Comparison of ENCODE assay signal across 13 cellular contexts in genomic region chr12:11707535-11707934, GRCh38. TPM values are rescaled to one million over a fixed set of nuclear protein-coding genes. Genes with fewer than 3 reads are reported as not detected.
DNase-seq lines count a peak whose midpoint lies in the region; ATAC-seq, FAIRE-seq and TF ChIP-seq lines count a peak whose summit lies in the region.
"Had no signal": no experiment of that assay in that cellular context is flagged by ENCODE, and none has a peak within 500 bp of the region (broad histone marks: within the 10 kb centered on the region; RNA-seq: fewer than 3 reads in every experiment).

No MANE protein-coding gene starts in this region.

- ATAC-seq in Right ventricle myocardium superior (ENCODE audit: poor library complexity) (peak; percentile 75), HG02588 (IDR thresholded peaks at IDR 0.05; ENCODE audit: unreplicated experiment) (no peak)
- ATAC-seq: activated T-cell treated with anti-CD3 and anti-CD28 coated beads, Interleukin-2, amount 50 U/mL, for 72 hours had no signal

- peaks cover 11% of the 10 kb centered on the region for H3K4me1 Mint-ChIP-seq in type B pancreatic cell (ENCODE audit: unreplicated experiment)

- H3K4me3 ChIP-seq in esophagus (ENCODE audit: low read depth in 1 of 2, low read length in 2 of 2): no peak overlapping the region
- H3K4me3 ChIP-seq in muscle layer of colon (ENCODE audit: low read depth in 1 of 2, low read length in 2 of 2): no peak overlapping the region

- peak overlapping the region; percentile 6 for H3K9ac ChIP-seq in muscle layer of colon (ENCODE audit: low read length)

- peak overlapping the region; percentile 20 for H3K27ac Mint-ChIP-seq in type B pancreatic cell
- H3K27ac Mint-ChIP-seq: activated CD4-positive, alpha-beta T cell treated with anti-CD3 and anti-CD28 coated beads, Interleukin-2, amount 10 ng/mL, durations not matched to agents 7 days and 5 days; activated T-cell treated with anti-CD3 and anti-CD28 coated beads, Interleukin-2, amount 50 U/mL, for 72 hours had no signal

- H3K36me3 ChIP-seq in esophagus (ENCODE audit: control insufficient read depth in 2 of 2, insufficient read depth in 2 of 2, low read length in 1 of 2) (peaks cover 0 to 2% of the 10 kb centered on the region in 2 donors), muscle layer of colon (ENCODE audit: insufficient read depth, low read length) (no peaks in the 10 kb centered on the region)

- H3K36me3 Mint-ChIP-seq in type B pancreatic cell: peaks cover 31% of the 10 kb centered on the region

- no peak for FAIRE-seq in GM12891 (lab: Jason Lieb, UNC)
- FAIRE-seq: D721Med, RCC 7860 had no signal

- H3K27me3 ChIP-seq in esophagus (ENCODE audit: control insufficient read depth in 1 of 2, insufficient read depth in 2 of 2, low read length in 2 of 2): no peaks in the 10 kb centered on the region
- no peaks in the 10 kb centered on the region for H3K27me3 ChIP-seq in muscle layer of colon (ENCODE audit: control insufficient read depth in 1 of 2, insufficient read depth in 2 of 2, low read length in 2 of 2)

- intact Hi-C loops in Right ventricle myocardium superior (cut with DNase I): no loop called here
- intact Hi-C loops in cardiac septum (cut with DNase I): loop anchor here (5.0 kb wide), 1 partner anchor 55 kb away; no protein-coding TSS in a partner anchor

- H3K27me3 Mint-ChIP-seq in type B pancreatic cell: no peaks in the 10 kb centered on the region
- H3K27me3 Mint-ChIP-seq: activated CD4-positive, alpha-beta T cell treated with anti-CD3 and anti-CD28 coated beads, Interleukin-2, amount 10 ng/mL, durations not matched to agents 7 days and 5 days had no signal

- TF ChIP-seq CTCF in type B pancreatic cell (conservative IDR thresholded peaks at IDR 0.05): no peak

- peak; percentile 52 for DNase-seq in Right ventricle myocardium superior
- no peak for DNase-seq in cardiac septum (ENCODE audit: low spot score)
- DNase-seq in type B pancreatic cell (ENCODE audit: extremely low spot score, unreplicated experiment): no peak
- no peak for DNase-seq in GM12891 (ENCODE audit: insufficient read length, low spot score)
- DNase-seq in SKM-1 (lab: John Stamatoyannopoulos, UW; ENCODE audit: unreplicated experiment): no peak
- DNase-seq: activated CD4-positive, alpha-beta T cell treated with anti-CD3 and anti-CD28 coated beads, Interleukin-2, amount 10 ng/mL, durations not matched to agents 7 days and 5 days; activated T-cell treated with anti-CD3 and anti-CD28 coated beads, Interleukin-2, amount 50 U/mL, for 72 hours; kidney glomerular epithelial cell had no signal

- no peaks in the 10 kb centered on the region for H3K9me3 Mint-ChIP-seq in type B pancreatic cell
- H3K9me3 Mint-ChIP-seq: activated CD4-positive, alpha-beta T cell treated with anti-CD3 and anti-CD28 coated beads, Interleukin-2, amount 10 ng/mL, durations not matched to agents 7 days and 5 days had no signal

- WGBS in esophagus, 2 donors: 24 to 32% methylated on average over 7 of the region's 7 CpGs

- TF ChIP-seq POLR2A in GM12891 (IDR thresholded peaks at IDR 0.05; ENCODE audit: low read depth, low read length): no peak

- H3K9me3 ChIP-seq in esophagus (ENCODE audit: control insufficient read depth in 2 of 2, insufficient read depth in 1 of 2, low read depth in 1 of 2, low read length in 1 of 2): no peaks in the 10 kb centered on the region
- H3K9me3 ChIP-seq in muscle layer of colon (ENCODE audit: low read length): no peaks in the 10 kb centered on the region

- H3K4me1 ChIP-seq in esophagus (ENCODE audit: control insufficient read depth in 2 of 2, insufficient read depth in 2 of 2, low read length in 1 of 2) (peaks cover 3 to 10% of the 10 kb centered on the region in 2 donors), muscle layer of colon (ENCODE audit: insufficient read depth, low read length) (peaks cover 69% of the 10 kb centered on the region)

- H3K4me3 Mint-ChIP-seq in type B pancreatic cell: no peak overlapping the region
- H3K4me3 Mint-ChIP-seq: activated CD4-positive, alpha-beta T cell treated with anti-CD3 and anti-CD28 coated beads, Interleukin-2, amount 10 ng/mL, durations not matched to agents 7 days and 5 days; activated T-cell treated with anti-CD3 and anti-CD28 coated beads, Interleukin-2, amount 50 U/mL, for 72 hours had no signal

- H3K27ac ChIP-seq in esophagus (ENCODE audit: low read depth in 2 of 2, low read length in 1 of 2) (peak overlapping the region; percentile 24 to 33), muscle layer of colon (ENCODE audit: low read depth, low read length) (peak overlapping the region; percentile 15)

TF ChIP-seq in GM12891, 5 proteins besides CTCF, POLR2A, EP300 and RAD21:
- no peak for TF ChIP-seq POU2F2 (IDR thresholded peaks at IDR 0.05; ENCODE audit: low read depth, low read length)
- no peak for TF ChIP-seq POLR2AphosphoS5 (IDR thresholded peaks at IDR 0.05; ENCODE audit: low read depth, low read length)
- no peak for TF ChIP-seq TAF1 (IDR thresholded peaks at IDR 0.05; ENCODE audit: low read depth, low read length)
- no peak for TF ChIP-seq SPI1 (IDR thresholded peaks at IDR 0.05; ENCODE audit: low read depth, low read length)
- TF ChIP-seq PAX5 (IDR thresholded peaks at IDR 0.05; ENCODE audit: insufficient read depth, low read length, severe bottlenecking): no peak

RNA-seq across cellular contexts. Expression of gene ETV6, which starts 58.1 kb away (rescaled TPM):
- 16.1 TPM for total RNA-seq in Right ventricle myocardium superior
- 18.4 TPM for total RNA-seq in cardiac septum
- polyA plus RNA-seq in esophagus: 1 to 10 TPM; 5.4 to 5.6 TPM
- total RNA-seq in type B pancreatic cell (ENCODE audit: low replicate concordance): 26.5 and 47.1 TPM in 2 replicates
- 23.0 TPM for polyA plus RNA-seq in GM12891 (2012; ENCODE audit: low read depth, missing spikeins)
